In the genomic region with DNA sequence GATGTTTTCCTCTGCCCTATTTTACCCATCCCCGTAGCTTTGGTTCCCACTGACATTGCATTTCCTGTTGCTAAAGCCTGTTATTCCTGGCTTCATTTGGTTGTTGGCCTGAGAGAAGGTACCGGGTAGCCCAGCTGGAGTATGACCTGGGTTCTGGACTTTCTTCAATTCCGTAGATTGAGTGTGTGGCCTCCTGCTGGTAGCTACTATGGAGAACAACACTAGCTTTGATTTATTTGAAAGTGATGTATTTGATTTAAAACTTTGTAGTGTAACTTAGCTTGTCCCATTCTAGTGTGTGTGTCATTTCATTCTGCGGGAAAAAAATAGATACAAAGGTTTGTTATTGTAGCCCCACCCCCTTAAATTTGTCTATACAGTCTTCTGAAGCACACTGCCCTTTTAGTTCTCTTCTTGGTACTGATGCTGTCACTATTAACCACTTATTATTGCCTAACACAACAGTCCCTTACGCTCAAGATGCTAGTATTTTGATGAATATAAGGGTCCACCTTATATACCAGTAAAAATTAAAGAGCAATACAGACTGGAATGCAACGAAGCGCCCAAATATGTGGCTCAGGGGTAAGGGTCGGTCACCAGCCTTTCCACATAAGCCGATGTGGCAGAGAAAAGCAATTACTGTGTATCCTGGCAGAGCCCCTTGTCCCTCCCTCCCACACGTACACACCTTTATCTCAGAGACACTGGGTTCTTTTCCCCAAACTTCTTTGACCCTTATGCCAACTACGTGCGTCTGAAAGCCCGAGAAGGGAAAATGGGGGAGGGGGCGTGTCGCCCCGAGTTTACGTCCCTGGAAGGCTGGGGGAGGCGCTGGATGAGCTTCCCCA, we compare ENCODE assay signal across 8 cellular contexts. TPM values are rescaled to one million over a fixed set of nuclear protein-coding genes. Genes with fewer than 3 reads are reported as not detected.
DNase-seq lines count a peak whose midpoint lies in the region; ATAC-seq and TF ChIP-seq lines count a peak whose summit lies in the region.

No MANE protein-coding gene starts in this region.

- H3K36me3 Mint-ChIP-seq in activated T-helper 17 cell treated with anti-CD3 and anti-CD28 coated beads, Interleukin-2, amount 50 U/mL, for 72 hours (ENCODE audit: low read depth), result peaks cover 57% of the 10 kb centered on the region

- no peaks in the 10 kb centered on the region for H3K27me3 Mint-ChIP-seq in activated T-helper 17 cell treated with anti-CD3 and anti-CD28 coated beads, Interleukin-2, amount 50 U/mL, for 72 hours

- H3K9me3 Mint-ChIP-seq in activated T-helper 17 cell treated with anti-CD3 and anti-CD28 coated beads, Interleukin-2, amount 50 U/mL, for 72 hours, result no peaks in the 10 kb centered on the region

- DNase-seq in AG08395 (ENCODE audit: low spot score) (peak; percentile 56), GM12864 (ENCODE audit: low read depth) (no peak), LHCN-M2 (ENCODE audit: low read depth) (peak; percentile 70), globus pallidus (ENCODE audit: low spot score) (peak; percentile 52), ovary (peak in 1 of 5 donors; percentile 42)

- peaks cover 4% of the 10 kb centered on the region for H3K4me1 ChIP-seq in ovary (ENCODE audit: insufficient read depth)

- H3K4me3 ChIP-seq in GM12864 (ENCODE audit: low read depth, low read length) (peak overlapping the region; percentile 92), ovary (peak overlapping the region; percentile 63)

- peaks cover 45% of the 10 kb centered on the region for H3K4me1 Mint-ChIP-seq in activated T-helper 17 cell treated with anti-CD3 and anti-CD28 coated beads, Interleukin-2, amount 50 U/mL, for 72 hours

- TF ChIP-seq EP300 in ovary (IDR thresholded peaks at IDR 0.05), result no peak

- peak overlapping the region; percentile 94 for H3K27ac Mint-ChIP-seq in activated T-helper 17 cell treated with anti-CD3 and anti-CD28 coated beads, Interleukin-2, amount 50 U/mL, for 72 hours

- H3K4me3 Mint-ChIP-seq in activated T-helper 17 cell treated with anti-CD3 and anti-CD28 coated beads, Interleukin-2, amount 50 U/mL, for 72 hours, result peak overlapping the region; percentile 94

- peak overlapping the region; percentile 90 to 96 for H3K27ac ChIP-seq in ovary

- H3K27me3 ChIP-seq in ovary, result no peaks in the 10 kb centered on the region

- intact Hi-C loops in ovary (cut with DNase I), result loop anchor here in 2 of 4 donors (2.0 to 5.0 kb wide), 2 partner anchors 33 to 55 kb away; a partner anchor contains a TSS

- TF ChIP-seq POLR2A in ovary (IDR thresholded peaks at IDR 0.05), result peak; percentile 7

- no peaks in the 10 kb centered on the region for H3K36me3 ChIP-seq in ovary

- TF ChIP-seq CTCF in GM12864 (IDR thresholded peaks at IDR 0.05; ENCODE audit: low read depth, low read length, missing control alignments) (peak; percentile 53), ovary (IDR thresholded peaks at IDR 0.05) (peak in 2 of 3 donors; percentile 37 to 56)

- WGBS in ovary, 3 donors, result 2 to 3% (median 2%) methylated on average over 18 of the region's 18 CpGs

- peak; percentile 18 for ATAC-seq in activated T-helper 17 cell treated with anti-CD3 and anti-CD28 coated beads, Interleukin-2, amount 50 U/mL, for 72 hours (replicated peaks)
- ATAC-seq in GM18870 (IDR thresholded peaks at IDR 0.05; ENCODE audit: unreplicated experiment) (no peak), GM21737 (IDR thresholded peaks at IDR 0.05; ENCODE audit: unreplicated experiment) (no peak)

- no peaks in the 10 kb centered on the region for H3K9me3 ChIP-seq in ovary

RNA-seq across cellular contexts. Expression of a gene that starts 0.6 kb away (rescaled TPM):
- total RNA-seq in LHCN-M2 (2014; rRNA removed) (38.5 and 45.1 TPM in 2 replicates), ovary (10 to 100 TPM; 31.7 to 66.3 (median 53.5) TPM)
- polyA plus RNA-seq in LHCN-M2 (2012), result 50.5 TPM
- 10 to 100 TPM; 54.7 to 59.3 TPM for total RNA-seq in activated T-helper 17 cell treated with anti-CD3 and anti-CD28 coated beads, Interleukin-2, amount 50 U/mL, for 72 hours
- 10 to 100 TPM; 35.0 to 35.6 TPM for polyA plus RNA-seq in ovary

RNA-seq across cellular contexts. Expression of a gene that starts 33.1 kb away (rescaled TPM):
- 518 and 661 TPM in 2 replicates for total RNA-seq in LHCN-M2 (2014; rRNA removed)
- polyA plus RNA-seq in LHCN-M2 (2012), result 1,122 TPM
- 10 to 100 TPM; 39.5 to 59.4 TPM for total RNA-seq in activated T-helper 17 cell treated with anti-CD3 and anti-CD28 coated beads, Interleukin-2, amount 50 U/mL, for 72 hours
- total RNA-seq in ovary, result 100 to 1,000 TPM; 177 to 276 (median 208) TPM
- polyA plus RNA-seq in ovary, result 100 to 1,000 TPM; 249 to 308 TPM

RNA-seq across cellular contexts. Expression of a gene that starts 41.3 kb away (rescaled TPM):
- total RNA-seq in LHCN-M2 (2014; rRNA removed) (0.32 and 1.1 TPM in 2 replicates), ovary (1 to 10 TPM; 1.4 to 6.3 (median 2.9) TPM)
- polyA plus RNA-seq in LHCN-M2 (2012), result 1.2 TPM
- total RNA-seq in activated T-helper 17 cell treated with anti-CD3 and anti-CD28 coated beads, Interleukin-2, amount 50 U/mL, for 72 hours, result under 1 TPM; 0.30 to 0.69 TPM
- 1 to 10 TPM in 1 of 2 donors, under 1 TPM in 1; 0.78 to 1.3 TPM for polyA plus RNA-seq in ovary

RNA-seq across cellular contexts. Expression of a gene that starts 54.2 kb away (rescaled TPM):
- total RNA-seq in LHCN-M2 (2014; rRNA removed) (314 and 346 TPM in 2 replicates), ovary (10 to 100 TPM; 54.0 to 81.2 (median 66.9) TPM)
- polyA plus RNA-seq in LHCN-M2 (2012), result 98.3 TPM
- 100 to 1,000 TPM; 284 to 302 TPM for total RNA-seq in activated T-helper 17 cell treated with anti-CD3 and anti-CD28 coated beads, Interleukin-2, amount 50 U/mL, for 72 hours
- polyA plus RNA-seq in ovary, result 10 to 100 TPM; 31.3 to 70.6 TPM

RNA-seq across cellular contexts. Expression of a gene that starts 54.9 kb away (rescaled TPM):
- 22.3 and 23.2 TPM in 2 replicates for total RNA-seq in LHCN-M2 (2014; rRNA removed)
- 11.5 TPM for polyA plus RNA-seq in LHCN-M2 (2012)
- total RNA-seq in activated T-helper 17 cell treated with anti-CD3 and anti-CD28 coated beads, Interleukin-2, amount 50 U/mL, for 72 hours, result 1 to 10 TPM; 9.4 to 9.7 TPM
- 10 to 100 TPM; 12.5 to 32.0 (median 22.3) TPM for total RNA-seq in ovary
- polyA plus RNA-seq in ovary, result 10 to 100 TPM; 14.4 to 28.5 TPM
